Comparison of ENCODE assay signal across 8 cellular contexts in the genomic region with DNA sequence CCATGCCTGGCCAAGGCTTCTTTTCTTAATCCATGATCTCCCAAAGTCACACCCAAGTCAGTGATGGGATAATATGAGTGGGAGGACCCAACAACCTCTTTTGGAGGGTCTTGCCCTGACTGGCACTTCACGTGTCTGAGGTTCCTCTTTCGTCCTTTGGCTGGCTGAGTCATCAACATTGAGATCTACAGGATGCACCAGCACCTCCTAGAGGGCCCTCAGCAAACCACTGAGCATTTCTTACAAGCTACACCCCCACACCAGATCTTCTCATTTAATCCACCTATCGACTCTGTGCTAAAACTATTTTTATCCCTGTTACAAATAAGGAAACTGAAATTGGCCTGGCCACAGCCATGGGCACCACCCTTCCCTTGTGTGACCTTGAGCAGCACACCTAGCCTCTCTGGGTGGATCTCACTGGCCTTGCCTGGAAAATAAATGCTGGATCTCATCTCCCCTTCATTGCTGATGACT.
DNase-seq lines count a peak whose midpoint lies in the region; ATAC-seq lines count a peak whose summit lies in the region.

No MANE protein-coding gene starts in this region.

- ATAC-seq in GM18519 (IDR thresholded peaks at IDR 0.05; ENCODE audit: low FRiP score, unreplicated experiment) (peak; percentile 75), HG02642 (IDR thresholded peaks at IDR 0.05; ENCODE audit: poor library complexity, unreplicated experiment) (peak; percentile 77), left cardiac atrium (peak; percentile 53 to 71)

- DNase-seq in NOMO-1 treated with DMSO at 0.1 percent for 48 hours (lab: John Stamatoyannopoulos, UW; ENCODE audit: unreplicated experiment) (peak; percentile 91), left cardiac atrium (no peak), cerebellar cortex (ENCODE audit: low spot score) (no peak), GM03348 (ENCODE audit: low spot score) (no peak)
- peak; percentile 66 for DNase-seq in activated T-cell treated with anti-CD3 and anti-CD28 coated beads, Interleukin-2, amount 50 U/mL, for 1 hour
- DNase-seq in stimulated activated CD8-positive, alpha-beta memory T cell treated with anti-CD3 and anti-CD28 coated beads, Interleukin-2, amount 100 ng/mL, for 48 hours (ENCODE audit: low read depth in 2 of 2) = peak; percentile 35 to 44

- intact Hi-C loops in left cardiac atrium (cut with DNase I) = no loop called here

Comparison
In these comparisons a context has a peak if more than half of its experiments do, and no peak if none do; other contexts are left out.
1. DNase-seq: peak in NOMO-1 treated with DMSO at 0.1 percent for 48 hours (single experiment), activated T-cell treated with anti-CD3 and anti-CD28 coated beads, Interleukin-2, amount 50 U/mL, for 1 hour (single experiment) and stimulated activated CD8-positive, alpha-beta memory T cell treated with anti-CD3 and anti-CD28 coated beads, Interleukin-2, amount 100 ng/mL, for 48 hours (2 of 2); none in left cardiac atrium (single experiment), cerebellar cortex (single experiment) and GM03348 (single experiment).
2. Peak in every context shown above with its lines, with median percentiles within 50 percentile points of each other: ATAC-seq.